In genomic region chr4:19945979-19946380, GRCh38 we compare ENCODE assay signal across 16 cellular contexts.
DNase-seq lines count a peak whose midpoint lies in the region; FAIRE-seq and TF ChIP-seq lines count a peak whose summit lies in the region.
"Had no signal": no experiment of that assay in that cellular context is flagged by ENCODE, and none has a peak within 500 bp of the region (broad histone marks: within the 10 kb centered on the region; RNA-seq: fewer than 3 reads in every experiment).

No MANE protein-coding gene starts in this region.

- no peaks in the 10 kb centered on the region for H3K36me3 ChIP-seq in breast epithelium
- H3K36me3 ChIP-seq in sigmoid colon = no peaks in the 10 kb centered on the region
- H3K36me3 ChIP-seq: neutrophil, thoracic aorta had no signal

- POLR2A ChIA-PET in MCF 10A (lab: Yijun Ruan, JAX) = interaction anchor here (0.7 to 1.2 kb wide), 2 partner anchors 43 to 136 kb away, joined by 3 read pairs; no protein-coding TSS in a partner anchor

- no peak for TF ChIP-seq POLR2A in breast epithelium (IDR thresholded peaks at IDR 0.05)
- TF ChIP-seq POLR2A in sigmoid colon (IDR thresholded peaks at IDR 0.05) = no peak

- CTCF ChIA-PET in MCF 10A (lab: Yijun Ruan, JAX) = interaction anchor here (0.6 kb wide), 1 partner anchor 72 kb away, joined by 4 read pairs; no protein-coding TSS in a partner anchor

- no peaks in the 10 kb centered on the region for H3K27me3 Mint-ChIP-seq in MCF 10A (ENCODE audit: insufficient read depth, unreplicated experiment)

- no peak for TF ChIP-seq CTCF in MCF 10A (IDR thresholded peaks at IDR 0.05; ENCODE audit: unreplicated experiment)
- TF ChIP-seq CTCF in breast epithelium (IDR thresholded peaks at IDR 0.05) = no peak
- TF ChIP-seq CTCF in sigmoid colon (IDR thresholded peaks at IDR 0.05) = no peak

- H3K4me1 Mint-ChIP-seq in MCF 10A (ENCODE audit: insufficient read depth, unreplicated experiment) = peaks cover 39% of the 10 kb centered on the region

- H3K4me3 Mint-ChIP-seq in MCF 10A (ENCODE audit: unreplicated experiment) = peak overlapping the region; percentile 39

- no peak for TF ChIP-seq EP300 in sigmoid colon (IDR thresholded peaks at IDR 0.05)

- FAIRE-seq in urothelium cell line (lab: Jason Lieb, UNC) = no peak

- H3K9me3 ChIP-seq in breast epithelium (no peaks in the 10 kb centered on the region), sigmoid colon (no peaks in the 10 kb centered on the region)
- H3K9me3 ChIP-seq: neutrophil, thoracic aorta had no signal

- intact Hi-C loops in MCF 10A (cut with micrococcal nuclease) (no loop called here), breast epithelium (cut with DNase I; ENCODE audit: low total_unique reads) (no loop called here), sigmoid colon (cut with DNase I) (no loop called here)

- peak overlapping the region; percentile 76 for H3K27ac Mint-ChIP-seq in MCF 10A (ENCODE audit: low read depth, unreplicated experiment)

- no TSS peak for BruUV-seq in MCF 10A (replicated peaks; lab: Mats Ljungman, UMichigan)

- H3K9me3 Mint-ChIP-seq in MCF 10A (ENCODE audit: unreplicated experiment) = no peaks in the 10 kb centered on the region

- DNase-seq in MCF 10A (ENCODE audit: unreplicated experiment) = peak; percentile 99
- no peak for DNase-seq in breast epithelium (ENCODE audit: low spot score in 2 of 2)
- DNase-seq in T1000 (lab: John Stamatoyannopoulos, UW) = peak; percentile 62
- peak; percentile 94 for DNase-seq in fibroblast of the conjunctiva (ENCODE audit: low read depth)
- DNase-seq in urothelium cell line (ENCODE audit: low spot score) = peak; percentile 18
- no peak for DNase-seq in sigmoid colon
- no peak for DNase-seq in C1 segment of cervical spinal cord (lab: John Stamatoyannopoulos, UW)
- no peak for DNase-seq in activated CD4-positive, alpha-beta T cell treated with anti-CD3 and anti-CD28 coated beads, Interleukin-2, amount 50 U/mL, for 1 hour
- DNase-seq: activated CD4-positive, CD25-positive, alpha-beta regulatory T cell; activated naive CD4-positive, alpha-beta T cell treated with Interleukin-2 at 50 U/mL for 16 hours; effector memory CD4-positive, alpha-beta T cell; islet precursor cell; RPMI8226 had no signal

- H3K36me3 Mint-ChIP-seq in MCF 10A (ENCODE audit: insufficient read depth, unreplicated experiment) = peaks cover 5% of the 10 kb centered on the region

- H3K4me3 ChIP-seq in breast epithelium (no peak overlapping the region), sigmoid colon (no peak overlapping the region)
- H3K4me3 ChIP-seq: thoracic aorta had no signal

- H3K27me3 ChIP-seq in breast epithelium = no peaks in the 10 kb centered on the region
- H3K27me3 ChIP-seq in sigmoid colon = no peaks in the 10 kb centered on the region
- H3K27me3 ChIP-seq: neutrophil had no signal

- peak overlapping the region in 1 of 2 donors; percentile 55 for H3K27ac ChIP-seq in breast epithelium
- H3K27ac ChIP-seq in sigmoid colon = no peak overlapping the region
- H3K27ac ChIP-seq: C4-2B, neutrophil, thoracic aorta had no signal

- WGBS in sigmoid colon, 2 donors = 59 to 64% methylated on average over 3 of the region's 3 CpGs

- H3K4me1 ChIP-seq in breast epithelium = peaks cover 3 to 5% of the 10 kb centered on the region in 2 donors
- peaks cover 0 to 21% (median 7%) of the 10 kb centered on the region in 4 donors for H3K4me1 ChIP-seq in sigmoid colon

Comparison
In these comparisons a context has a peak if more than half of its experiments do, and no peak if none do; other contexts are left out.
1. DNase-seq: peak in MCF 10A (single experiment), T1000 (single experiment), fibroblast of the conjunctiva (single experiment) and urothelium cell line (single experiment); none in breast epithelium (0 of 2), sigmoid colon (single experiment), C1 segment of cervical spinal cord (0 of 14) and activated CD4-positive, alpha-beta T cell treated with anti-CD3 and anti-CD28 coated beads, Interleukin-2, amount 50 U/mL, for 1 hour (single experiment).